In the genomic region with DNA sequence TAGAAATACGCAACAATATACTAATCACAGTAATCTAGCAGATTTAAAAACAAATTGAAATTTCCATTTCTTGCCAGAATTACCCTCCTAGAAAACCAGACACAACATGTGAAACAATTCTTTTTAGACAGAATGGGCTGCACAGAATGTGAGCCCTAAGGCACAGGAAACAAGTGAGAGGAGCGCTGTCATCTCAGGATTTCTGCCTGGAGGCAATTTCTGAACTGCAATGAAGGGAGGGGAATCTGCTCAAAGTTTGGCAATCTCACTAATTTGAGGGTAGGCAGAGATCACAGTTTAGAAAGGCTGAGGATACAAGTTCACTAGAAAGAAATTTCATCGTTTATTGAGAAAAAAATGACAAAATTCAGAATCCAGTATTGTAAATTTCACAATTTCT, we compare ENCODE assay signal across 20 cellular contexts.
DNase-seq lines count a peak whose midpoint lies in the region; FAIRE-seq and TF ChIP-seq lines count a peak whose summit lies in the region.
"Had no signal": no experiment of that assay in that cellular context is flagged by ENCODE, and none has a peak within 500 bp of the region (broad histone marks: within the 10 kb centered on the region; RNA-seq: fewer than 3 reads in every experiment).

No MANE protein-coding gene starts in this region.

- no peaks in the 10 kb centered on the region for H3K27me3 ChIP-seq in mammary epithelial cell (ENCODE audit: insufficient read depth, low read length)

- no peaks in the 10 kb centered on the region for H3K36me3 ChIP-seq in mammary epithelial cell (ENCODE audit: insufficient read depth, low read length)

- peak; percentile 57 for DNase-seq in EL
- peak; percentile 10 for DNase-seq in HTR-8/SVneo (ENCODE audit: insufficient read length, low spot score)
- peak; percentile 25 for DNase-seq in mammary epithelial cell
- peak; percentile 24 for DNase-seq in foreskin melanocyte
- no peak for DNase-seq in RPMI8226
- DNase-seq in lower leg skin (ENCODE audit: low spot score in 2 of 2), result no peak
- no peak for DNase-seq in GM13977 (ENCODE audit: low spot score)
- DNase-seq in activated T-cell treated with anti-CD3 and anti-CD28 coated beads for 4 hours, result no peak
- DNase-seq: DMS153; GF-D8; KBM-7; MM.1S; NCI-H2029; NCI-H446 treated with DMSO at 0.1 percent for 48 hours; NCI-H526; NCI-H82; NK-92 treated with Interleukin-12 subunit alpha and Interleukin-12 subunit beta, amount 100 ng/mL, for 24 hours; PC-9; SHP77 treated with DMSO at 0.1 percent for 48 hours had no signal

- peak overlapping the region; percentile 5 for H3K4me2 ChIP-seq in mammary epithelial cell (ENCODE audit: insufficient read depth, low read depth, low read length)
- H3K4me2 ChIP-seq: PC-9 had no signal

- H3K4me3 ChIP-seq in mammary epithelial cell (replicated peaks in 1 of 3; ENCODE audit: insufficient read depth in 1 of 3, low read depth in 2 of 3, low read length in 3 of 3) (no peak overlapping the region), lower leg skin (ENCODE audit: low read depth, poor library complexity, severe bottlenecking) (no peak overlapping the region)
- H3K4me3 ChIP-seq: PC-9 had no signal

- H3K27ac ChIP-seq in mammary epithelial cell (ENCODE audit: insufficient read depth, low read depth, low read length), result no peak overlapping the region
- H3K27ac ChIP-seq: PC-9 had no signal

- in situ Hi-C loops in mammary epithelial cell (cut with MboI; ENCODE audit: low sequenced_read_pairs in 2 of 2), result no loop called here
- in situ Hi-C loops in GM13977 (cut with MboI; ENCODE audit: low pct_unique_long_range_greater_than_20kb, low sequenced_read_pairs, unreplicated experiment), result no loop called here

- intact Hi-C loops in mammary epithelial cell (cut with micrococcal nuclease) (no loop called here), lower leg skin (cut with DNase I; ENCODE audit: low total_unique reads) (no loop called here)

- no peaks in the 10 kb centered on the region for H3K79me2 ChIP-seq in mammary epithelial cell (ENCODE audit: insufficient read depth, low read length)

- FAIRE-seq in HTR-8/SVneo (lab: Jason Lieb, UNC), result no peak
- FAIRE-seq: GM12891 had no signal

- no peak overlapping the region for H2AFZ ChIP-seq in mammary epithelial cell (ENCODE audit: low read depth, low read length)
- H2AFZ ChIP-seq: PC-9 had no signal

- TF ChIP-seq CTCF in mammary epithelial cell (conservative IDR thresholded peaks at IDR 0.05 in 1 of 2, IDR thresholded peaks at IDR 0.05 in 1 of 2; ENCODE audit: extremely low read depth in 1 of 2, insufficient read depth in 1 of 2, low read depth in 1 of 2, low read length in 2 of 2) (no peak), lower leg skin (IDR thresholded peaks at IDR 0.05) (no peak), GM13977 (IDR thresholded peaks at IDR 0.05; ENCODE audit: extremely low read depth, insufficient read depth, missing control alignments) (no peak)

- WGBS in mammary epithelial cell (ENCODE audit: low coverage, missing lambda C conversion rate), result 96% methylated on average over 3 of the region's 3 CpGs
- 89 to 93% methylated on average over 3 of the region's 3 CpGs for WGBS in lower leg skin, 2 donors

- no peak for TF ChIP-seq POLR2A in lower leg skin (IDR thresholded peaks at IDR 0.05)

- no peak overlapping the region for H3K9ac ChIP-seq in mammary epithelial cell (ENCODE audit: insufficient read depth, low read length)

- CTCF ChIA-PET in mammary epithelial cell (lab: Charles Lee; ENCODE audit: low non-redundant PET), result no interaction called here

- peaks cover 19% of the 10 kb centered on the region for H3K4me1 ChIP-seq in mammary epithelial cell (ENCODE audit: insufficient read depth, low read length)

- no TSS peak for BruUV-seq in mammary epithelial cell (replicated peaks; lab: Mats Ljungman, UMichigan)

- H4K20me1 ChIP-seq in mammary epithelial cell (ENCODE audit: insufficient read depth, low read length), result no peaks in the 10 kb centered on the region

- no peaks in the 10 kb centered on the region for H3K9me3 ChIP-seq in mammary epithelial cell (replicated peaks; ENCODE audit: insufficient read depth, low read length)

- dilution Hi-C loops in mammary epithelial cell (cut with HindIII; ENCODE audit: low sequenced_read_pairs), result no loop called here

Comparison
In these comparisons a context has a peak if more than half of its experiments do, and no peak if none do; other contexts are left out.
1. DNase-seq: peak in EL (single experiment), HTR-8/SVneo (single experiment), mammary epithelial cell (single experiment) and foreskin melanocyte (single experiment); none in RPMI8226 (single experiment), lower leg skin (0 of 2), GM13977 (single experiment) and activated T-cell treated with anti-CD3 and anti-CD28 coated beads for 4 hours (single experiment).